ENCODE assay signal across 27 cellular contexts in the genomic region with DNA sequence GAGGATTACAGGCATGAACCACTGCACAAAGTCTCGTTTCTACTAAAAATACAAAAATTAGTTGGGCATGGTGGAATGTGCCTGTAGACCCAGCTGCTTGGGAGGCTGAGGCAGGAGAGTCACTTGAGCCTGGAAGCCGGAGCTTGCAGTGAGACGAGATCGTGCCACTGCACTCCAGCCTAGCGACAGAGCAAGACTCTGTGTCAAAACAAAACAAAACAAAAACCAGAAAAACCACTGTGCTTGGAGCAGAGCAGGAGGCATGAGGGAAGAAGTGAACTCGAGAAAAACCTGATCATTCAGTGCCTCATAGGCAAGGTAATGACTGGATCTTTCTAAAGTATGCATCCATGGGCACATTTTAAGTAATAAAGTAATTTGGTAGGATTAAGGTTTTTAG.
"Had no signal": no experiment of that assay in that cellular context is flagged by ENCODE, and none has a peak within 500 bp of the region (broad histone marks: within the 10 kb centered on the region; RNA-seq: fewer than 3 reads in every experiment).

No MANE protein-coding gene starts in this region.

- H3K9me3 Mint-ChIP-seq: activated CD4-positive, alpha-beta T cell treated with anti-CD3 and anti-CD28 coated beads, Interleukin-2, amount 10 ng/mL, durations not matched to agents 24 days and 14 days had no signal

- DNase-seq: activated CD4-positive, alpha-beta T cell treated with anti-CD3 and anti-CD28 coated beads, Interleukin-2, amount 10 ng/mL, durations not matched to agents 24 days and 14 days; activated CD4-positive, alpha-beta T cell treated with anti-CD3 and anti-CD28 coated beads, Interleukin-2, amount 50 U/mL, for 4 hours; activated CD8-positive, alpha-beta T cell treated with anti-CD3 and anti-CD28 coated beads for 36 hours; activated effector memory CD4-positive, alpha-beta T cell treated with anti-CD3 and anti-CD28 coated beads, Interleukin-2, amount 50 U/mL, for 16 hours; activated naive CD4-positive, alpha-beta T cell; activated naive CD4-positive, alpha-beta T cell treated with anti-CD3 and anti-CD28 coated beads, Interleukin-2, amount 50 U/mL, for 16 hours; activated naive CD8-positive, alpha-beta T cell treated with anti-CD3 and anti-CD28 coated beads for 36 hours; activated T-cell treated with anti-CD3 and anti-CD28 coated beads, Interleukin-2, amount 50 U/mL, for 1 hour; activated T-cell treated with anti-CD3 and anti-CD28 coated beads, Interleukin-2, amount 50 U/mL, for 72 hours; amygdala; MM.1S; MV-4-11; NCI-H1092 treated with DMSO at 0.1 percent for 48 hours; NCI-H1417; NCI-H187 treated with DMSO at 0.1 percent for 48 hours; NCI-H2081; NCI-H2171; NCI-H510A; NCI-H526; NK-92 treated with Interleukin-12 subunit alpha and Interleukin-12 subunit beta, amount 100 ng/mL, for 24 hours; Right ventricle myocardium superior; T1000 had no signal

- H3K27me3 ChIP-seq: ascending aorta, cardiac muscle cell had no signal

- H3K4me1 Mint-ChIP-seq: activated CD4-positive, alpha-beta T cell treated with anti-CD3 and anti-CD28 coated beads, Interleukin-2, amount 10 ng/mL, durations not matched to agents 24 days and 14 days; activated naive CD8-positive, alpha-beta T cell treated with anti-CD3 and anti-CD28 coated beads for 36 hours; activated T-helper 17 cell treated with anti-CD3 and anti-CD28 coated beads, Interleukin-2, amount 50 U/mL, for 72 hours; central memory CD8-positive, alpha-beta T cell had no signal

- H3K4me3 Mint-ChIP-seq: activated CD4-positive, alpha-beta T cell treated with anti-CD3 and anti-CD28 coated beads, Interleukin-2, amount 10 ng/mL, durations not matched to agents 24 days and 14 days; activated CD8-positive, alpha-beta T cell treated with anti-CD3 and anti-CD28 coated beads for 36 hours; activated naive CD8-positive, alpha-beta T cell treated with anti-CD3 and anti-CD28 coated beads for 36 hours; activated T-cell treated with anti-CD3 and anti-CD28 coated beads, Interleukin-2, amount 50 U/mL, for 72 hours; activated T-helper 17 cell treated with anti-CD3 and anti-CD28 coated beads, Interleukin-2, amount 50 U/mL, for 72 hours; central memory CD8-positive, alpha-beta T cell had no signal

- ATAC-seq: activated CD8-positive, alpha-beta T cell treated with anti-CD3 and anti-CD28 coated beads for 36 hours; activated T-cell treated with anti-CD3 and anti-CD28 coated beads, Interleukin-2, amount 50 U/mL, for 72 hours; activated T-helper 17 cell treated with anti-CD3 and anti-CD28 coated beads, Interleukin-2, amount 50 U/mL, for 72 hours had no signal

- H3K4me2 ChIP-seq: KMS-11 had no signal

- H3K4me3 ChIP-seq: ascending aorta, cardiac muscle cell had no signal

- H3K4me1 ChIP-seq: ascending aorta had no signal

- H3K27me3 Mint-ChIP-seq: activated CD4-positive, alpha-beta T cell treated with anti-CD3 and anti-CD28 coated beads, Interleukin-2, amount 10 ng/mL, durations not matched to agents 24 days and 14 days; activated CD8-positive, alpha-beta T cell treated with anti-CD3 and anti-CD28 coated beads for 36 hours; activated naive CD8-positive, alpha-beta T cell treated with anti-CD3 and anti-CD28 coated beads for 36 hours; activated T-helper 17 cell treated with anti-CD3 and anti-CD28 coated beads, Interleukin-2, amount 50 U/mL, for 72 hours; central memory CD8-positive, alpha-beta T cell had no signal

- H3K27ac ChIP-seq: ascending aorta, cardiac muscle cell, KMS-11 had no signal

- H3K36me3 Mint-ChIP-seq: activated naive CD8-positive, alpha-beta T cell treated with anti-CD3 and anti-CD28 coated beads for 36 hours had no signal

- H3K9ac ChIP-seq: KMS-11 had no signal

- H3K27ac Mint-ChIP-seq: activated CD4-positive, alpha-beta T cell treated with anti-CD3 and anti-CD28 coated beads, Interleukin-2, amount 10 ng/mL, durations not matched to agents 24 days and 14 days; activated CD8-positive, alpha-beta T cell treated with anti-CD3 and anti-CD28 coated beads for 36 hours; activated naive CD8-positive, alpha-beta T cell treated with anti-CD3 and anti-CD28 coated beads for 36 hours; activated T-cell treated with anti-CD3 and anti-CD28 coated beads, Interleukin-2, amount 50 U/mL, for 72 hours; activated T-helper 17 cell treated with anti-CD3 and anti-CD28 coated beads, Interleukin-2, amount 50 U/mL, for 72 hours had no signal

- H3K36me3 ChIP-seq: ascending aorta, cardiac muscle cell had no signal
